ENCODE assay signal across 17 cellular contexts in the genomic region with DNA sequence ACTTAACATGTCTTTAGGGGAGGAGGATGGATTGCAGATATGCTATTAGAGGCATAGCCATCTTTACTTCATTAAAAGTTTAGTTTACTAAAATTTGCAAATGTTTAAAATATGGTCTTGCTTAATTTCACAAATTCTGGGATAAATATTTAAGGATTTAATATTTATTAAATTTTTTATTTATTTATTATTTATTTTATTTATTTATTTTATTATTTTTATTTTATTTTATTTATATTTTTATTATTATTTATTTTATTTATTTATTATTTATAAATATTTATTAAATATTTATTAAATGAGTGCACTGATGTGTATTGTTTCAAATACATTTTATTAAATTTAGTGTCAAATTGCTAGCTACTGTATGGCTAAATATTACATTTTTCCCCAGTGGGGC. TPM values are rescaled to one million over a fixed set of nuclear protein-coding genes. Genes with fewer than 3 reads are reported as not detected.
DNase-seq lines count a peak whose midpoint lies in the region; ATAC-seq, FAIRE-seq and TF ChIP-seq lines count a peak whose summit lies in the region.
"Had no signal": no experiment of that assay in that cellular context is flagged by ENCODE, and none has a peak within 500 bp of the region (broad histone marks: within the 10 kb centered on the region; RNA-seq: fewer than 3 reads in every experiment).

No MANE protein-coding gene starts in this region.

- no peaks in the 10 kb centered on the region for H3K27me3 ChIP-seq in pancreas
- H3K27me3 ChIP-seq: BLaER1 had no signal

- ATAC-seq in pancreas = no peak
- no peak for ATAC-seq in HG02678 (IDR thresholded peaks at IDR 0.05; ENCODE audit: unreplicated experiment)
- ATAC-seq: GM12878 had no signal

- H3K36me3 ChIP-seq in pancreas = no peaks in the 10 kb centered on the region
- H3K36me3 ChIP-seq: BLaER1 had no signal

- no peaks in the 10 kb centered on the region for H3K9me3 ChIP-seq in pancreas
- H3K9me3 ChIP-seq: BLaER1 had no signal

- H3K4me1 ChIP-seq in pancreas = no peaks in the 10 kb centered on the region
- H3K4me1 ChIP-seq: BLaER1 had no signal

- intact Hi-C loops in pancreas (cut with DNase I) = no loop called here

- H3K4me3 ChIP-seq in pancreas = no peak overlapping the region
- H3K4me3 ChIP-seq: BLaER1, GM12878 had no signal

- no peak overlapping the region for H3K27ac ChIP-seq in pancreas
- H3K27ac ChIP-seq: 22Rv1, BLaER1, HL-60 had no signal

- FAIRE-seq in A204.1 (lab: Jason Lieb, UNC) = peak; percentile 98
- peak; percentile 97 for FAIRE-seq in TTC549 (lab: Jason Lieb, UNC)
- FAIRE-seq in frontal cortex (lab: Jason Lieb, UNC) = peak; percentile 96
- FAIRE-seq in pancreas (lab: Jason Lieb, UNC) = peak; percentile 98
- FAIRE-seq: GM12878, H1 had no signal

- TF ChIP-seq CTCF in pancreas (IDR thresholded peaks at IDR 0.05) = no peak

- DNase-seq in frontal cortex (ENCODE audit: low spot score in 2 of 2) (no peak), pancreas (no peak), SHP77 treated with DMSO at 0.1 percent for 48 hours (lab: John Stamatoyannopoulos, UW) (no peak)
- DNase-seq in activated T-cell treated with anti-CD3 and anti-CD28 coated beads, Interleukin-2, amount 50 U/mL, for 48 hours = no peak
- DNase-seq: Calu3; CD4-positive, alpha-beta memory T cell; DMS79 treated with DMSO at 0.1 percent for 48 hours; H9 had no signal

RNA-seq across cellular contexts. Expression of gene FAT4, which starts 46.0 kb away (rescaled TPM):
- 110 TPM for total RNA-seq in frontal cortex
- total RNA-seq in pancreas = 1 to 10 TPM in 5 of 6 donors, under 1 TPM in 1; 0.85 to 2.6 (median 1.7) TPM
- under 1 TPM; 0.27 to 0.56 TPM for polyA plus RNA-seq in pancreas
- total RNA-seq: CD4-positive, alpha-beta memory T cell had no signal
- polyA plus RNA-seq: CD14-positive monocyte; CD4-positive, alpha-beta memory T cell; GM12878 had no signal

Comparison
In these comparisons a context has a peak if more than half of its experiments do, and no peak if none do; other contexts are left out.
1. RNA of gene FAT4, which starts 46.0 kb away (total RNA-seq): 110 TPM in frontal cortex (single experiment); 0.85 to 2.6 TPM in pancreas; every median in the first group is over 10 times any median in the second.